Comparison of ENCODE assay signal across 8 cellular contexts in genomic region chr3:39146611-39147373, GRCh38. TPM values are rescaled to one million over a fixed set of nuclear protein-coding genes. Genes with fewer than 3 reads are reported as not detected.
DNase-seq lines count a peak whose midpoint lies in the region; ATAC-seq, FAIRE-seq and TF ChIP-seq lines count a peak whose summit lies in the region.

No MANE protein-coding gene starts in this region.

- 0 out of 2 replicates have a peak, but pooled peaks have one; percentile 6 for TF ChIP-seq POLR2A in GM12891 (IDR thresholded peaks at IDR 0.05; ENCODE audit: low read depth, low read length)

- FAIRE-seq in GM12891 (lab: Jason Lieb, UNC): peak; percentile 77

- peaks cover 70% of the 10 kb centered on the region for H3K4me1 Mint-ChIP-seq in activated CD4-positive, alpha-beta T cell treated with anti-CD3 and anti-CD28 coated beads, Interleukin-2, amount 10 ng/mL, durations not matched to agents 24 days and 14 days
- H3K4me1 Mint-ChIP-seq in memory B cell: peaks cover 59% of the 10 kb centered on the region

- H3K4me3 Mint-ChIP-seq in activated CD4-positive, alpha-beta T cell treated with anti-CD3 and anti-CD28 coated beads, Interleukin-2, amount 10 ng/mL, durations not matched to agents 24 days and 14 days: peak overlapping the region; percentile 96
- H3K4me3 Mint-ChIP-seq in memory B cell: peak overlapping the region; percentile 74

- H3K27me3 Mint-ChIP-seq in activated CD4-positive, alpha-beta T cell treated with anti-CD3 and anti-CD28 coated beads, Interleukin-2, amount 10 ng/mL, durations not matched to agents 24 days and 14 days: no peaks in the 10 kb centered on the region
- H3K27me3 Mint-ChIP-seq in memory B cell: no peaks in the 10 kb centered on the region

- intact Hi-C loops in activated CD4-positive, alpha-beta T cell treated with anti-CD3 and anti-CD28 coated beads, Interleukin-2, amount 10 ng/mL, durations not matched to agents 24 days and 14 days (cut with micrococcal nuclease): loop anchor here (1.0 kb wide), 1 partner anchor 39 kb away; the partner anchor contains the start of genes GORASP1 and TTC21A

- TF ChIP-seq CTCF in coronary artery (IDR thresholded peaks at IDR 0.05): no peak

- H3K27ac ChIP-seq in coronary artery: peak overlapping the region; percentile 99 to 100

- peak overlapping the region; percentile 100 for H3K27ac Mint-ChIP-seq in activated CD4-positive, alpha-beta T cell treated with anti-CD3 and anti-CD28 coated beads, Interleukin-2, amount 10 ng/mL, durations not matched to agents 24 days and 14 days
- peak overlapping the region; percentile 94 for H3K27ac Mint-ChIP-seq in memory B cell

- H3K4me3 ChIP-seq in coronary artery: peak overlapping the region; percentile 96

- DNase-seq in GM12891 (ENCODE audit: insufficient read length, low spot score): no peak
- DNase-seq in LHCN-M2 (ENCODE audit: low read depth): peak; percentile 99
- DNase-seq in activated CD4-positive, alpha-beta T cell treated with anti-CD3 and anti-CD28 coated beads, Interleukin-2, amount 10 ng/mL, durations not matched to agents 24 days and 14 days: peak; percentile 89
- peak; percentile 92 for DNase-seq in coronary artery (ENCODE audit: low spot score)
- no peak for DNase-seq in memory B cell (ENCODE audit: low spot score in 2 of 2)
- peak; percentile 53 to 62 for DNase-seq in stimulated activated CD8-positive, alpha-beta memory T cell treated with anti-CD3 and anti-CD28 coated beads, Interleukin-15, amount 100 ng/mL, for 4 hours (ENCODE audit: low read depth in 2 of 2)
- DNase-seq in NCI-H1930 (lab: John Stamatoyannopoulos, UW): no peak
- DNase-seq in NCI-H2107 (lab: John Stamatoyannopoulos, UW): no peak

- ATAC-seq in memory B cell (ENCODE audit: low read depth): peak; percentile 13

- H3K36me3 Mint-ChIP-seq in activated CD4-positive, alpha-beta T cell treated with anti-CD3 and anti-CD28 coated beads, Interleukin-2, amount 10 ng/mL, durations not matched to agents 24 days and 14 days (ENCODE audit: low read depth): peaks cover 83% of the 10 kb centered on the region
- peaks cover 17% of the 10 kb centered on the region for H3K36me3 Mint-ChIP-seq in memory B cell

- H3K9me3 Mint-ChIP-seq in activated CD4-positive, alpha-beta T cell treated with anti-CD3 and anti-CD28 coated beads, Interleukin-2, amount 10 ng/mL, durations not matched to agents 24 days and 14 days: no peaks in the 10 kb centered on the region
- H3K9me3 Mint-ChIP-seq in memory B cell: no peaks in the 10 kb centered on the region

TF ChIP-seq in GM12891, 5 proteins besides CTCF, POLR2A, EP300 and RAD21:
- TF ChIP-seq POU2F2 (IDR thresholded peaks at IDR 0.05; ENCODE audit: low read depth, low read length): peak; percentile 26; the same call in 1 of the 2 replicates
- no peak for TF ChIP-seq TAF1 (IDR thresholded peaks at IDR 0.05; ENCODE audit: low read depth, low read length)

RNA-seq across cellular contexts. Expression of gene CSRNP1, which starts 6.6 kb away (rescaled TPM):
- polyA plus RNA-seq in GM12891 (2012; ENCODE audit: low read depth, missing spikeins): 20.2 TPM
- 13.0 and 18.9 TPM in 2 replicates for total RNA-seq in LHCN-M2 (2014; rRNA removed)
- polyA plus RNA-seq in LHCN-M2 (2012): 10.9 TPM
- total RNA-seq in activated CD4-positive, alpha-beta T cell treated with anti-CD3 and anti-CD28 coated beads, Interleukin-2, amount 10 ng/mL, durations not matched to agents 24 days and 14 days: 40.5 and 43.1 TPM in 2 replicates

RNA-seq across cellular contexts. Expression of gene TTC21A, which starts 39.3 kb away (rescaled TPM):
- polyA plus RNA-seq in GM12891 (2012; ENCODE audit: low read depth, missing spikeins): 1.9 TPM
- 1.3 and 1.5 TPM in 2 replicates for total RNA-seq in LHCN-M2 (2014; rRNA removed)
- polyA plus RNA-seq in LHCN-M2 (2012): 1.0 TPM
- 0.54 and 0.89 TPM in 2 replicates for total RNA-seq in activated CD4-positive, alpha-beta T cell treated with anti-CD3 and anti-CD28 coated beads, Interleukin-2, amount 10 ng/mL, durations not matched to agents 24 days and 14 days

RNA-seq across cellular contexts. Expression of gene GORASP1, which starts 39.4 kb away (rescaled TPM):
- 18.7 TPM for polyA plus RNA-seq in GM12891 (2012; ENCODE audit: low read depth, missing spikeins)
- total RNA-seq in LHCN-M2 (2014; rRNA removed): 46.2 and 50.2 TPM in 2 replicates
- 29.2 TPM for polyA plus RNA-seq in LHCN-M2 (2012)
- total RNA-seq in activated CD4-positive, alpha-beta T cell treated with anti-CD3 and anti-CD28 coated beads, Interleukin-2, amount 10 ng/mL, durations not matched to agents 24 days and 14 days: 31.5 and 32.1 TPM in 2 replicates

RNA-seq across cellular contexts. Expression of gene XIRP1, which starts 45.6 kb away (rescaled TPM):
- 0.14 TPM for polyA plus RNA-seq in GM12891 (2012; ENCODE audit: low read depth, missing spikeins)
- total RNA-seq in LHCN-M2 (2014; rRNA removed): 0.71 and 4.1 TPM in 2 replicates
- 22.8 TPM for polyA plus RNA-seq in LHCN-M2 (2012)
- 2.7 and 2.9 TPM in 2 replicates for total RNA-seq in activated CD4-positive, alpha-beta T cell treated with anti-CD3 and anti-CD28 coated beads, Interleukin-2, amount 10 ng/mL, durations not matched to agents 24 days and 14 days

Comparison
In these comparisons a context has a peak if more than half of its experiments do, and no peak if none do; other contexts are left out.
1. DNase-seq: peak in LHCN-M2 (single experiment), activated CD4-positive, alpha-beta T cell treated with anti-CD3 and anti-CD28 coated beads, Interleukin-2, amount 10 ng/mL, durations not matched to agents 24 days and 14 days (single experiment), coronary artery (single experiment) and stimulated activated CD8-positive, alpha-beta memory T cell treated with anti-CD3 and anti-CD28 coated beads, Interleukin-15, amount 100 ng/mL, for 4 hours (2 of 2); none in GM12891 (single experiment), memory B cell (0 of 2), NCI-H1930 (0 of 2) and NCI-H2107 (single experiment).